16 cellular contexts compared by ENCODE assay signal in genomic region chr15:52181938-52182780, GRCh38. TPM values are rescaled to one million over a fixed set of nuclear protein-coding genes. Genes with fewer than 3 reads are reported as not detected.
A peak's percentile ranks its signal among the peaks of the same experiment; 100 is the strongest.
DNase-seq lines count a peak whose midpoint lies in the region; ATAC-seq lines count a peak whose summit lies in the region.
"Had no signal": no experiment of that assay in that cellular context is flagged by ENCODE, and none has a peak within 500 bp of the region (broad histone marks: within the 10 kb centered on the region; RNA-seq: fewer than 3 reads in every experiment).

No MANE protein-coding gene starts in this region.

- no peaks in the 10 kb centered on the region for H3K27me3 Mint-ChIP-seq in CD4-positive, CD25-positive, alpha-beta regulatory T cell
- H3K27me3 Mint-ChIP-seq in IgD-negative memory B cell, result no peaks in the 10 kb centered on the region
- H3K27me3 Mint-ChIP-seq in memory B cell, result no peaks in the 10 kb centered on the region

- H3K36me3 Mint-ChIP-seq in CD4-positive, CD25-positive, alpha-beta regulatory T cell, result no peaks in the 10 kb centered on the region
- H3K36me3 Mint-ChIP-seq in IgD-negative memory B cell, result peaks cover 2% of the 10 kb centered on the region
- H3K36me3 Mint-ChIP-seq in memory B cell, result peaks cover 10% of the 10 kb centered on the region

- peaks cover 28% of the 10 kb centered on the region for H3K4me1 ChIP-seq in CD4-positive, CD25-positive, alpha-beta regulatory T cell (ENCODE audit: control insufficient read depth, insufficient read depth, low read length, poor library complexity, severe bottlenecking)

- no peaks in the 10 kb centered on the region for H3K27me3 ChIP-seq in CD4-positive, CD25-positive, alpha-beta regulatory T cell (ENCODE audit: control insufficient read depth, insufficient read depth, low read length)

- H3K27ac ChIP-seq in CD4-positive, CD25-positive, alpha-beta regulatory T cell (ENCODE audit: insufficient read depth, low read length, poor library complexity, severe bottlenecking), result no peak overlapping the region

- no peak for DNase-seq in CD4-positive, CD25-positive, alpha-beta regulatory T cell
- DNase-seq in UCSD-AML1 (lab: John Stamatoyannopoulos, UW; ENCODE audit: unreplicated experiment) (peak; percentile 26), memory B cell (ENCODE audit: low spot score in 2 of 2) (no peak), NCI-H526 (lab: John Stamatoyannopoulos, UW) (no peak)
- DNase-seq: C1 segment of cervical spinal cord, KG1, NCI-H1092, NCI-H146, NCI-H2081 treated with DMSO at 0.1 percent for 48 hours, NCI-H524, SHP77 treated with DMSO at 0.1 percent for 48 hours had no signal

- H3K9me3 Mint-ChIP-seq in CD4-positive, CD25-positive, alpha-beta regulatory T cell, result no peaks in the 10 kb centered on the region
- H3K9me3 Mint-ChIP-seq in IgD-negative memory B cell (no peaks in the 10 kb centered on the region), memory B cell (no peaks in the 10 kb centered on the region)
- H3K9me3 Mint-ChIP-seq: GM23338 had no signal

- peak overlapping the region in 3 of 4 donors; percentile 48 to 90 (median 73) for H3K4me3 Mint-ChIP-seq in CD4-positive, CD25-positive, alpha-beta regulatory T cell
- H3K4me3 Mint-ChIP-seq in IgD-negative memory B cell (peak overlapping the region; percentile 13 to 84 (median 64)), memory B cell (peak overlapping the region; percentile 28)

- peak overlapping the region in 1 of 3 donors; percentile 36 for H3K27ac Mint-ChIP-seq in CD4-positive, CD25-positive, alpha-beta regulatory T cell
- H3K27ac Mint-ChIP-seq in IgD-negative memory B cell, result peak overlapping the region; percentile 73 to 100 (median 89)
- peak overlapping the region; percentile 84 for H3K27ac Mint-ChIP-seq in memory B cell
- H3K27ac Mint-ChIP-seq: GM23338 had no signal

- peaks cover 5 to 40% (median 24%) of the 10 kb centered on the region in 4 donors for H3K4me1 Mint-ChIP-seq in CD4-positive, CD25-positive, alpha-beta regulatory T cell
- H3K4me1 Mint-ChIP-seq in IgD-negative memory B cell (peaks cover 31 to 36% (median 35%) of the 10 kb centered on the region in 3 donors), memory B cell (peaks cover 29% of the 10 kb centered on the region)

- H3K36me3 ChIP-seq in CD4-positive, CD25-positive, alpha-beta regulatory T cell (ENCODE audit: control insufficient read depth, insufficient read depth, low read length), result no peaks in the 10 kb centered on the region

- no peak overlapping the region for H3K4me3 ChIP-seq in CD4-positive, CD25-positive, alpha-beta regulatory T cell (ENCODE audit: low read depth, low read length)
- H3K4me3 ChIP-seq: GM23338 had no signal

- no peak for ATAC-seq in CD4-positive, CD25-positive, alpha-beta regulatory T cell (ENCODE audit: low read depth in 2 of 2)
- ATAC-seq in memory B cell (ENCODE audit: low read depth) (peak; percentile 3), GM21786 (IDR thresholded peaks at IDR 0.05; ENCODE audit: unreplicated experiment) (no peak), HG03439 (IDR thresholded peaks at IDR 0.05; ENCODE audit: unreplicated experiment) (no peak), HG03045 (IDR thresholded peaks at IDR 0.05; ENCODE audit: unreplicated experiment) (no peak)
- ATAC-seq: GM23338 had no signal

- H3K9me3 ChIP-seq in CD4-positive, CD25-positive, alpha-beta regulatory T cell (ENCODE audit: control insufficient read depth in 2 of 2, low read length in 2 of 2), result no peaks in the 10 kb centered on the region

RNA-seq across cellular contexts. Expression of gene GNB5, which starts 9.0 kb away (rescaled TPM):
- total RNA-seq in CD4-positive, CD25-positive, alpha-beta regulatory T cell, result 87.6 TPM
- polyA plus RNA-seq in CD4-positive, CD25-positive, alpha-beta regulatory T cell, result 10 to 100 TPM; 64.3 to 66.5 (median 65.3) TPM
- 83.2 TPM for polyA plus RNA-seq in IgD-negative memory B cell
